ENCODE assay signal across 8 cellular contexts in the genomic region with DNA sequence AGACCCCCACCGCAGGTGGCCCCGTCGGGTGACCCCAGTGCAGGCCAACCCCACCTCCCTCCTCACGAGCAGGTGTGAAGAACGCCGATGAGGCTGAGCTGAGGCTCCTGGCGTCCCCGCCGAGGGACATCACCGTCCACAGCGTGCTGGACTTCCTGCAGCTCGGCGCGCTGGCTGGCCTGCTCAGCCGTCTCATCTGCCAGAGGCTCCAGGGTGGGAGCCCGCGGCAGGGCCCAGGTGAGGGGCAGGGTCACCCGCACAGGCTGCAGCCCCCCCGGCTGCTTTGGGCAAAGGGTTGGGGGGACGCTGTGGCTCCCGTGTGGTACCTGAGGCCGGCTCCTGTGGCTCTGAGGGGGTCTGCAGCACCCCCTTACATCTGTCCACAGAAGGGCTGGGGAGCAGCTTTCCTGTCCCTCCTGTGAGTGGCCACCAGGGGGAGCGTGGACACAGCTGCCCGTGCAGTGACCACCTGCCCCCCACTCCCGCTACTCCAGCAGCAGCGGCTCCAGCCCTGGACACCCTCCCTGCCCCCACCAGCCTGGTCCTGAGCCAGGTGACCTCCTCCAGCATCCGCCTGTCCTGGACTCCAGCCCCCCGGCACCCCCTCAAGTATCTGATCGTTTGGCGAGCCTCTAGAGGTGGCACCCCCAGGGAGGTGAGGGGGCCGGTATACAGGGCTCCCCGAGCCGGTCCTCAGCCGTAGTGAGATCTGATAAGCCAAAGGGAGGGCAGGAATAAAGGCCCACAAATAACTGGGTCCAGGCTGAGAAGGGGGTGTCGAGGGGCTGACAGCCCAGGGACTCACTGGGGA. TPM values are rescaled to one million over a fixed set of nuclear protein-coding genes. Genes with fewer than 3 reads are reported as not detected.
DNase-seq lines count a peak whose midpoint lies in the region; ATAC-seq and TF ChIP-seq lines count a peak whose summit lies in the region.

No MANE protein-coding gene starts in this region.

- TF ChIP-seq CTCF in AG10803 (conservative IDR thresholded peaks at IDR 0.05; ENCODE audit: low read length) (peak; percentile 80), GM12872 (IDR thresholded peaks at IDR 0.05; ENCODE audit: insufficient read depth, low read depth, low read length) (peak; percentile 72), liver (IDR thresholded peaks at IDR 0.05; ENCODE audit: low read depth, low read length, missing input control) (peak; percentile 79)

- H3K9ac ChIP-seq in liver (ENCODE audit: low read depth in 1 of 2, low read length in 2 of 2): no peak overlapping the region

- H3K27ac ChIP-seq in liver (ENCODE audit: low read depth in 1 of 2, low read length in 2 of 2): no peak overlapping the region

- 37% methylated on average over 35 of the region's 35 CpGs for WGBS in liver

- H3K9me3 ChIP-seq in liver (ENCODE audit: control insufficient read depth in 4 of 4, low read length in 3 of 4): no peaks in the 10 kb centered on the region

- no peak overlapping the region for H3K4me3 ChIP-seq in AG10803 (ENCODE audit: low read length)
- no peak overlapping the region for H3K4me3 ChIP-seq in liver (ENCODE audit: low read depth in 1 of 3, low read length in 3 of 3)

- H3K27me3 ChIP-seq in liver (ENCODE audit: control insufficient read depth in 4 of 4, insufficient read depth in 4 of 4, low read length in 3 of 4): peaks cover 0 to 4% (median 1%) of the 10 kb centered on the region in 4 donors

- no peaks in the 10 kb centered on the region for H3K4me1 ChIP-seq in liver (ENCODE audit: control insufficient read depth in 4 of 4, insufficient read depth in 4 of 4, low read length in 3 of 4)

- DNase-seq in AG10803 (ENCODE audit: low read depth) (peak; percentile 9), OCI-M1 (lab: John Stamatoyannopoulos, UW) (peak; percentile 34), NCI-H128 (lab: John Stamatoyannopoulos, UW; ENCODE audit: unreplicated experiment) (no peak)
- DNase-seq in central memory CD4-positive, alpha-beta T cell: peak; percentile 15

- ATAC-seq in GM19452 (IDR thresholded peaks at IDR 0.05; ENCODE audit: unreplicated experiment): no peak
- ATAC-seq in GM18861 (IDR thresholded peaks at IDR 0.05; ENCODE audit: unreplicated experiment): no peak

- TF ChIP-seq RAD21 in liver (IDR thresholded peaks at IDR 0.05): peak; percentile 70 to 81

- no peaks in the 10 kb centered on the region for H3K36me3 ChIP-seq in liver (ENCODE audit: control insufficient read depth in 4 of 4, insufficient read depth in 3 of 4, low read depth in 1 of 4, low read length in 3 of 4)

TF ChIP-seq in liver, 16 proteins besides CTCF, POLR2A, EP300 and RAD21:
- TF ChIP-seq GABPA (IDR thresholded peaks at IDR 0.05 in 1 of 2, conservative IDR thresholded peaks at IDR 0.05 in 1 of 2) (no peak), TAF1 (conservative IDR thresholded peaks at IDR 0.05) (no peak)

RNA-seq across cellular contexts. Expression of a gene that starts 16.5 kb away (rescaled TPM):
- not detected for total RNA-seq in liver
- polyA plus RNA-seq in liver: not detected

RNA-seq across cellular contexts. Expression of a gene that starts 36.9 kb away (rescaled TPM):
- total RNA-seq in liver: 10 to 100 TPM; 18.3 to 29.7 TPM
- polyA plus RNA-seq in liver: 10 to 100 TPM; 11.2 to 25.4 TPM

RNA-seq across cellular contexts. Expression of a gene that starts 51.7 kb away (rescaled TPM):
- 10 to 100 TPM in 1 of 2 donors, not detected in 1; 23.3 TPM for total RNA-seq in liver
- 1 to 10 TPM; 3.2 to 6.4 TPM for polyA plus RNA-seq in liver

RNA-seq across cellular contexts. Expression of a gene that starts 55.2 kb away (rescaled TPM):
- total RNA-seq in liver: under 1 TPM in 1 of 2 donors, not detected in 1; 0.05 TPM
- polyA plus RNA-seq in liver: not detected
